In the genomic region with DNA sequence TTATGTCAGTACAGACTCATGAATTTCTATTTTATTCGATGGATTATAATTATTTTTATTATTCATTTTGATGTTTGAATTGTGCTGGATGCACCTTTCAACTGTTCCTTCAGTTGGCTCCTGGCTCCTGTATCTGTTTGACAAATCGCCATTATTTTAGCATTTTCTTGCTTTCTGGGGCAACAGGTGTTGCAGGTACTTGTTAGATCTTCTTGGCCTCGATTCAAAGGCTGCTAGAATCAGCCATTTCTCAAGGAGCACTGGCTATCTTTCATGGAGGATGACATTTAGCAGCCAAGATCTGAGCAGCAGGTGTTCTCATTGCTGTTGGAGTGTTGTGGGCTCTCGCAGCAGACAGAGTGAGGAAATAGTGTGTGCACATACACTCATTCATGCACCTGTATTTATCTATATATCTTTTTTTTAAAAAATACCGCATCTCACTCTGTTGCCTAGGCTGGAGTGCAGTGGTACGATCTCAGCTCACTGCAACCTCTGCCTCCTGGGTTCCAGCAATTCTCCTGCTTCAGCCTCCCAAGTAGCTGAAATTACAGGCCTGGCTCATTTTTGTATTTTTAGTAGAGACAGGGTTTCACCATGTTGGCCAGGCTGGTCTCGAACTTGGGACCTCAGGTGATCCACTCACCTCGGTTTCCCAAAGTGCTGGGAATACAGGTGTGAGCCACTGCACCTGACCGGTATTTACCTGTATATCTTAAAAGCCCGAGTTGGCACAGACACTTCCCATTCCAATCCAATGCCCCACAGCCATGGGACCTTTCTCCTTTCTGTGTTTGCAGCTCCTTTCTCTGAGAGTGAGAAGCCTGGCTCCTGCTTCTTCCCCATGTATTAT, we compare ENCODE assay signal across 19 cellular contexts. TPM values are rescaled to one million over a fixed set of nuclear protein-coding genes. Genes with fewer than 3 reads are reported as not detected.
A peak's percentile ranks its signal among the peaks of the same experiment; 100 is the strongest.
DNase-seq lines count a peak whose midpoint lies in the region; ATAC-seq and TF ChIP-seq lines count a peak whose summit lies in the region.
"Had no signal": no experiment of that assay in that cellular context is flagged by ENCODE, and none has a peak within 500 bp of the region (broad histone marks: within the 10 kb centered on the region; RNA-seq: fewer than 3 reads in every experiment).

No MANE protein-coding gene starts in this region.

- no peak overlapping the region for H3K9ac ChIP-seq in neuronal stem cell (ENCODE audit: low read depth, low read length, poor library complexity)

- H3K4me1 Mint-ChIP-seq in CD4-positive, alpha-beta T cell (ENCODE audit: low read depth): peaks cover 83% of the 10 kb centered on the region
- peaks cover 53 to 61% (median 58%) of the 10 kb centered on the region in 3 donors for H3K4me1 Mint-ChIP-seq in IgD-negative memory B cell
- H3K4me1 Mint-ChIP-seq in chondrocyte (ENCODE audit: low read depth): no peaks in the 10 kb centered on the region

- H2BK12ac ChIP-seq in neuronal stem cell (ENCODE audit: low read length): no peak overlapping the region

- H4K8ac ChIP-seq in neuronal stem cell (ENCODE audit: low read depth, low read length): peak overlapping the region; percentile 77

- H2BK5ac ChIP-seq in neuronal stem cell (ENCODE audit: low read length): no peak overlapping the region

- H4K91ac ChIP-seq in neuronal stem cell (ENCODE audit: low read depth, low read length, poor library complexity): no peak overlapping the region

- no peak overlapping the region for H3K4ac ChIP-seq in neuronal stem cell (ENCODE audit: low read length)

- DNase-seq in CD4-positive, alpha-beta T cell: no peak
- DNase-seq in chondrocyte (ENCODE audit: low spot score): peak; percentile 11
- DNase-seq in neuronal stem cell (ENCODE audit: low spot score): no peak
- no peak for DNase-seq in NCI-H69 (lab: John Stamatoyannopoulos, UW)
- DNase-seq in DMS114 treated with DMSO at 0.1 percent for 48 hours (lab: John Stamatoyannopoulos, UW; ENCODE audit: unreplicated experiment): no peak
- DNase-seq: AML-193; body of pancreas; dermis blood vessel endothelial cell; DMS53; Kasumi-1; left ventricle myocardium inferior; SIG-M5; stimulated activated CD4-positive, alpha-beta T cell treated with anti-CD3 and anti-CD28 coated beads, Interleukin-2, amount 100 ng/mL, for 48 hours had no signal

- no peaks in the 10 kb centered on the region for H3K27me3 ChIP-seq in CD4-positive, alpha-beta T cell (ENCODE audit: control insufficient read depth, insufficient read depth, low read length)
- peaks cover 0 to 3% (median 0%) of the 10 kb centered on the region in 3 experiments for H3K27me3 ChIP-seq in neuronal stem cell (ENCODE audit: control insufficient read depth in 3 of 3, insufficient read depth in 3 of 3, low read depth in 1 of 3, low read length in 3 of 3)
- H3K27me3 ChIP-seq: body of pancreas had no signal

- TF ChIP-seq CTCF in CD4-positive, alpha-beta T cell (IDR thresholded peaks at IDR 0.05): no peak
- no peak for TF ChIP-seq CTCF in chondrocyte (IDR thresholded peaks at IDR 0.05)

- no peak overlapping the region for H3K4me3 Mint-ChIP-seq in CD4-positive, alpha-beta T cell
- H3K4me3 Mint-ChIP-seq in IgD-negative memory B cell (peak overlapping the region in 3 of 4 donors; percentile 24 to 39 (median 25)), chondrocyte (ENCODE audit: unreplicated experiment) (no peak overlapping the region)
- H3K4me3 Mint-ChIP-seq: T-helper 2 cell treated with Interferon-gamma antibody and Interleukin-4, amounts not matched to agents 5 μg/mL and 100 μg/mL, for 36 hours had no signal

- H3K4me2 ChIP-seq in neuronal stem cell (ENCODE audit: insufficient read depth, low read length, poor library complexity, severe bottlenecking): no peak overlapping the region

- H3K14ac ChIP-seq in neuronal stem cell (ENCODE audit: low read length): no peak overlapping the region

- peaks cover 0 to 1% of the 10 kb centered on the region in 2 donors for H3K4me1 ChIP-seq in neuronal stem cell (ENCODE audit: control insufficient read depth in 2 of 2, insufficient read depth in 1 of 2, low read depth in 1 of 2, low read length in 2 of 2)
- H3K4me1 ChIP-seq: gastroesophageal sphincter had no signal

- CTCF ChIA-PET in CD4-positive, alpha-beta T cell (lab: Charles Lee): no interaction called here

- H3K27ac Mint-ChIP-seq in CD4-positive, alpha-beta T cell: peak overlapping the region; percentile 54
- H3K27ac Mint-ChIP-seq in IgD-negative memory B cell: peak overlapping the region in 2 of 3 donors; percentile 78 to 96
- H3K27ac Mint-ChIP-seq in chondrocyte (ENCODE audit: unreplicated experiment): no peak overlapping the region

- no peaks in the 10 kb centered on the region for H3K36me3 ChIP-seq in neuronal stem cell (replicated peaks in 1 of 2; ENCODE audit: control insufficient read depth in 2 of 2, insufficient read depth in 2 of 2, low read length in 2 of 2)
- H3K36me3 ChIP-seq: gastroesophageal sphincter, left ventricle myocardium inferior, suprapubic skin had no signal

- no peak overlapping the region for H2BK15ac ChIP-seq in neuronal stem cell (ENCODE audit: low read length)

- no peak overlapping the region for H2AK5ac ChIP-seq in neuronal stem cell (ENCODE audit: low read depth, low read length)

- no peaks in the 10 kb centered on the region for H3K79me1 ChIP-seq in neuronal stem cell (ENCODE audit: low read depth, low read length)

- no peak overlapping the region for H3K27ac ChIP-seq in CD4-positive, alpha-beta T cell (ENCODE audit: low read depth, low read length)
- no peak overlapping the region for H3K27ac ChIP-seq in neuronal stem cell (replicated peaks; ENCODE audit: low read length)
- H3K27ac ChIP-seq: body of pancreas, gastroesophageal sphincter, left ventricle myocardium inferior, suprapubic skin had no signal

- no peaks in the 10 kb centered on the region for H3K27me3 Mint-ChIP-seq in CD4-positive, alpha-beta T cell
- H3K27me3 Mint-ChIP-seq in IgD-negative memory B cell (no peaks in the 10 kb centered on the region), chondrocyte (ENCODE audit: low read depth) (peaks cover 38% of the 10 kb centered on the region)

- H3K9me3 ChIP-seq in CD4-positive, alpha-beta T cell (ENCODE audit: control insufficient read depth, low read length): no peaks in the 10 kb centered on the region
- H3K9me3 ChIP-seq in neuronal stem cell (replicated peaks in 1 of 2; ENCODE audit: control insufficient read depth in 2 of 2, insufficient read depth in 1 of 2, low read depth in 1 of 2, low read length in 2 of 2): no peaks in the 10 kb centered on the region
- H3K9me3 ChIP-seq: body of pancreas, gastroesophageal sphincter, left ventricle myocardium inferior, suprapubic skin had no signal

- H3K4me3 ChIP-seq in neuronal stem cell (ENCODE audit: low read length in 2 of 2): no peak overlapping the region
- H3K4me3 ChIP-seq: body of pancreas, gastroesophageal sphincter, left ventricle myocardium inferior, suprapubic skin had no signal

- no peak overlapping the region for H3K23ac ChIP-seq in neuronal stem cell (ENCODE audit: low read depth, low read length, poor library complexity)

- no peaks in the 10 kb centered on the region for H3K9me3 Mint-ChIP-seq in CD4-positive, alpha-beta T cell
- H3K9me3 Mint-ChIP-seq in IgD-negative memory B cell (no peaks in the 10 kb centered on the region), chondrocyte (ENCODE audit: low read depth) (no peaks in the 10 kb centered on the region)
- H3K9me3 Mint-ChIP-seq: T-helper 2 cell treated with Interferon-gamma antibody and Interleukin-4, amounts not matched to agents 5 μg/mL and 100 μg/mL, for 36 hours had no signal

- H2BK120ac ChIP-seq in neuronal stem cell (ENCODE audit: low read depth, low read length): no peak overlapping the region

- ATAC-seq in CD4-positive, alpha-beta T cell (ENCODE audit: poor library complexity): no peak
- ATAC-seq in HG03025 (IDR thresholded peaks at IDR 0.05; ENCODE audit: low FRiP score, unreplicated experiment): no peak
- ATAC-seq: activated CD4-positive, CD25-positive, alpha-beta regulatory T cell treated with anti-CD3 and anti-CD28 coated beads, Interleukin-2, amount 50 U/mL, for 24 hours; body of pancreas; gastroesophageal sphincter had no signal

- POLR2A ChIA-PET in CD4-positive, alpha-beta T cell (lab: Charles Lee): no interaction called here

- intact Hi-C loops in CD4-positive, alpha-beta T cell (cut with DNase I, micrococcal nuclease): loop anchor here in 1 of 2 experiments (10.0 kb wide), 1 partner anchor 48 kb away; a partner anchor contains a TSS

- WGBS in neuronal stem cell (ENCODE audit: extremely low coverage in 2 of 2, insufficient read length in 2 of 2, insufficient replicate concordance in 1 of 2), 2 donors: no CpG with 5 or more reads among the region's 10 CpGs

- H3K36me3 Mint-ChIP-seq in CD4-positive, alpha-beta T cell (ENCODE audit: low read depth): peaks cover 37% of the 10 kb centered on the region
- H3K36me3 Mint-ChIP-seq in IgD-negative memory B cell (no peaks in the 10 kb centered on the region), chondrocyte (ENCODE audit: low read depth) (no peaks in the 10 kb centered on the region)

- no peak overlapping the region for H2AFZ ChIP-seq in neuronal stem cell (ENCODE audit: low read length)

- H3K18ac ChIP-seq in neuronal stem cell (ENCODE audit: low read length): no peak overlapping the region

RNA-seq across cellular contexts. Expression of a gene that starts 52.3 kb away (rescaled TPM):
- total RNA-seq in CD4-positive, alpha-beta T cell: 100 to 1,000 TPM; 141 to 154 TPM
- 220 TPM for polyA plus RNA-seq in IgD-negative memory B cell
- 0.20 to 0.48 TPM (median 0.21 TPM) in 3 replicates for total RNA-seq in chondrocyte
- 4.5 TPM for polyA plus RNA-seq in neuronal stem cell (2013, experiment 1 of 2)
- 4.4 TPM for polyA plus RNA-seq in neuronal stem cell (2013, experiment 2 of 2)

Comparison
In these comparisons a context has a peak if more than half of its experiments do, and no peak if none do; other contexts are left out.
1. H3K4me3 Mint-ChIP-seq: peak in IgD-negative memory B cell (3 of 4); none in CD4-positive, alpha-beta T cell (single experiment) and chondrocyte (single experiment).
2. RNA of a gene that starts 52.3 kb away (total RNA-seq): 141 to 154 TPM in CD4-positive, alpha-beta T cell; 0.20 to 0.48 TPM in chondrocyte; every median in the first group is over 10 times any median in the second.